Comparison of ENCODE assay signal across 21 cellular contexts in genomic region chr7:36911788-36912187, GRCh38.
"Had no signal": no experiment of that assay in that cellular context is flagged by ENCODE, and none has a peak within 500 bp of the region (broad histone marks: within the 10 kb centered on the region; RNA-seq: fewer than 3 reads in every experiment).

No MANE protein-coding gene starts in this region.

- H3K36me3 ChIP-seq: right lobe of liver, transverse colon had no signal

- DNase-seq: activated CD4-positive, alpha-beta T cell treated with anti-CD3 and anti-CD28 coated beads for 48 hours; activated CD8-positive, alpha-beta memory T cell treated with anti-CD3 and anti-CD28 coated beads, Interleukin-2, amount 50 U/mL, for 48 hours; activated CD8-positive, alpha-beta T cell treated with anti-CD3 and anti-CD28 coated beads, Interleukin-2, amount 10 ng/mL, durations not matched to agents 7 days and 5 days; cerebellar nuclear complex; immature natural killer cell; left cardiac atrium; mammary epithelial cell; nucleus accumbens; psoas muscle; right lobe of liver; spleen; stimulated activated CD4-positive, alpha-beta T cell treated with anti-CD3 and anti-CD28 coated beads, Interleukin-1b, Interleukin-23, amount 100 ng/mL, for 48 hours; transverse colon had no signal

- H3K36me3 Mint-ChIP-seq: brain; natural killer cell treated with Interleukin-12 subunit alpha and Interleukin-12 subunit beta and Interleukin-15 and Interleukin-18, amount 100 ng/mL, for 72 hours had no signal

- H3K27me3 Mint-ChIP-seq: activated naive CD4-positive, alpha-beta T cell treated with anti-CD3 and anti-CD28 coated beads, Interleukin-2, amount 50 U/mL, for 24 hours; brain; dendritic cell treated with granulocyte-macrophage colony-stimulating factor and Interleukin-4, amounts not matched to agents 40 ng/mL and 50 ng/mL, for 4 days; natural killer cell treated with Interleukin-12 subunit alpha and Interleukin-12 subunit beta and Interleukin-15 and Interleukin-18, amount 100 ng/mL, for 72 hours; stimulated activated memory B cell treated with anti-CD40 and anti-IgM and Interleukin-4, amounts not matched to agents 10 μg/mL and 1 μg/mL and 100 μg/mL, for 72 hours had no signal

- H3K9me3 ChIP-seq: psoas muscle, right lobe of liver, spleen, transverse colon had no signal

- H3K9me3 Mint-ChIP-seq: activated naive CD4-positive, alpha-beta T cell treated with anti-CD3 and anti-CD28 coated beads, Interleukin-2, amount 50 U/mL, for 24 hours; activated T-helper 2 cell treated with anti-CD3 and anti-CD28 coated beads, Interferon-gamma antibody, Interleukin-2, Interleukin-4, amounts not matched to agents 10 μg/mL and 5 μg/mL and 100 μg/mL, durations not matched to agents 14 hours and 24 hours and 36 hours; brain; dendritic cell treated with granulocyte-macrophage colony-stimulating factor and Interleukin-4, amounts not matched to agents 40 ng/mL and 50 ng/mL, for 4 days; endodermal cell; immature natural killer cell; natural killer cell treated with Interleukin-12 subunit alpha and Interleukin-12 subunit beta and Interleukin-15 and Interleukin-18, amount 100 ng/mL, for 72 hours; stimulated activated memory B cell treated with anti-CD40 and anti-IgM and Interleukin-4, amounts not matched to agents 10 μg/mL and 1 μg/mL and 100 μg/mL, for 72 hours had no signal

- H3K27me3 ChIP-seq: right lobe of liver, spleen, transverse colon had no signal

- H3K4me3 ChIP-seq: psoas muscle, right lobe of liver, spleen, transverse colon had no signal

- H3K4me1 Mint-ChIP-seq: stimulated activated memory B cell treated with anti-CD40 and anti-IgM and Interleukin-4, amounts not matched to agents 10 μg/mL and 1 μg/mL and 100 μg/mL, for 72 hours had no signal

- H3K27ac Mint-ChIP-seq: activated CD8-positive, alpha-beta T cell treated with anti-CD3 and anti-CD28 coated beads, Interleukin-2, amount 10 ng/mL, durations not matched to agents 7 days and 5 days; activated naive CD4-positive, alpha-beta T cell treated with anti-CD3 and anti-CD28 coated beads, Interleukin-2, amount 50 U/mL, for 24 hours; activated T-helper 2 cell treated with anti-CD3 and anti-CD28 coated beads, Interferon-gamma antibody, Interleukin-2, Interleukin-4, amounts not matched to agents 10 μg/mL and 5 μg/mL and 100 μg/mL, durations not matched to agents 14 hours and 24 hours and 36 hours; dendritic cell treated with granulocyte-macrophage colony-stimulating factor and Interleukin-4, amounts not matched to agents 40 ng/mL and 50 ng/mL, for 4 days; endodermal cell; natural killer cell treated with Interleukin-12 subunit alpha and Interleukin-12 subunit beta and Interleukin-15 and Interleukin-18, amount 100 ng/mL, for 72 hours; stimulated activated memory B cell treated with anti-CD40 and anti-IgM and Interleukin-4, amounts not matched to agents 10 μg/mL and 1 μg/mL and 100 μg/mL, for 72 hours had no signal

- H3K4me3 Mint-ChIP-seq: activated CD8-positive, alpha-beta T cell treated with anti-CD3 and anti-CD28 coated beads, Interleukin-2, amount 10 ng/mL, durations not matched to agents 7 days and 5 days; activated naive CD4-positive, alpha-beta T cell treated with anti-CD3 and anti-CD28 coated beads, Interleukin-2, amount 50 U/mL, for 24 hours; brain; dendritic cell treated with granulocyte-macrophage colony-stimulating factor and Interleukin-4, amounts not matched to agents 40 ng/mL and 50 ng/mL, for 4 days; endodermal cell; immature natural killer cell; natural killer cell treated with Interleukin-12 subunit alpha and Interleukin-12 subunit beta and Interleukin-15 and Interleukin-18, amount 100 ng/mL, for 72 hours; stimulated activated memory B cell treated with anti-CD40 and anti-IgM and Interleukin-4, amounts not matched to agents 10 μg/mL and 1 μg/mL and 100 μg/mL, for 72 hours had no signal

- ATAC-seq: activated CD8-positive, alpha-beta T cell treated with anti-CD3 and anti-CD28 coated beads, Interleukin-2, amount 10 ng/mL, durations not matched to agents 7 days and 5 days; esophagus mucosa; left cardiac atrium; natural killer cell treated with Interleukin-12 subunit alpha and Interleukin-12 subunit beta and Interleukin-15 and Interleukin-18, amount 100 ng/mL, for 72 hours; psoas muscle; stimulated activated memory B cell treated with anti-CD40 and anti-IgM and Interleukin-4, amounts not matched to agents 10 μg/mL and 1 μg/mL and 100 μg/mL, for 72 hours had no signal
